11 cellular contexts compared by ENCODE assay signal in the genomic region with DNA sequence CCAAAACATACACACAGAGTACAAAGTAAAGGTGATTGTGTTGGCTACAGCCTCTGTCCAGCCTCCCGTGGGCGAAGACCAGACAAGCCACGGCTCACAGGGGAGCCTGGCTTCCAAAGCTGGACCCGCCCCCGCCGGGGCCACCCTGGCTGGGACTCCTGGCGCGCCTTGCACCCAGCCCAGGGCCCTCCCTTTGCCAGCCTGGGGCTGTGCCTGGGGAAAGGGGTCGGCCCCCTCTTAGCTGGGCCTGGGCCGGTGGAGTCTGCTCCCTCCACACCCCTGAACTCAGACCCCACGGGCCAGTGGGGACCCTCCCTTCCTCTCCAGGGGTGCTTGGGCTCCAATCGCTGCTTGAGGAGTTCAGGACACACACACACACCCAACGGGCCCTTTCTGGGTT.
"Had no signal": no experiment of that assay in that cellular context is flagged by ENCODE, and none has a peak within 500 bp of the region (broad histone marks: within the 10 kb centered on the region; RNA-seq: fewer than 3 reads in every experiment).

No MANE protein-coding gene starts in this region.

- ATAC-seq: right lobe of liver had no signal

- H3K4me3 ChIP-seq: esophagus squamous epithelium, prostate gland, right lobe of liver had no signal

- H3K4me1 ChIP-seq: prostate gland, right lobe of liver had no signal

- H3K36me3 ChIP-seq: brain microvascular endothelial cell, esophagus squamous epithelium, prostate gland, right lobe of liver had no signal

- H3K27me3 ChIP-seq: brain microvascular endothelial cell, right lobe of liver had no signal

- DNase-seq: activated B cell treated with CpG ODN at 0.5 μM for 24 hours; activated CD4-positive, alpha-beta T cell treated with anti-CD3 and anti-CD28 coated beads, Interleukin-2, amount 10 ng/mL, durations not matched to agents 7 days and 5 days; activated T-cell treated with anti-CD3 and anti-CD28 coated beads for 4 hours; brain microvascular endothelial cell; cortex of kidney; effector CD4-positive, alpha-beta T cell; esophagus squamous epithelium; hypothalamus; kidney glomerular epithelial cell had no signal

- H3K9me3 ChIP-seq: esophagus squamous epithelium, prostate gland, right lobe of liver had no signal

- H3K27ac ChIP-seq: brain microvascular endothelial cell, esophagus squamous epithelium, prostate gland, right lobe of liver had no signal
